8 cellular contexts compared by ENCODE assay signal in genomic region chr6:114934079-114934478, GRCh38.
"Had no signal": no experiment of that assay in that cellular context is flagged by ENCODE, and none has a peak within 500 bp of the region (broad histone marks: within the 10 kb centered on the region; RNA-seq: fewer than 3 reads in every experiment).

No MANE protein-coding gene starts in this region.

- H3K4me2 ChIP-seq: GM23338 had no signal

- FAIRE-seq: H1, H54, K562 had no signal

- ATAC-seq: GM23338, K562 had no signal

- DNase-seq: H9, HCEC 1CT, IMR-90 had no signal

- H3K4me3 ChIP-seq: GM23338, K562 had no signal

- H2AFZ ChIP-seq: GM23338 had no signal

- H3K27ac ChIP-seq: HL-60 had no signal
